In genomic region chr11:77658213-77659013, GRCh38 we compare ENCODE assay signal across 1 cellular context.
A peak's percentile ranks its signal among the peaks of the same experiment; 100 is the strongest.
TF ChIP-seq lines count a peak whose summit lies in the region.

No MANE protein-coding gene starts in this region.

TF ChIP-seq in K562, 482 proteins besides CTCF, POLR2A, EP300 and RAD21:
- TF ChIP-seq ZNF449 (CRISPR knock-in tag; IDR thresholded peaks at IDR 0.05) (no peak), USF1 (CRISPR knock-in tag; IDR thresholded peaks at IDR 0.05) (no peak), SIN3A (IDR thresholded peaks at IDR 0.05; ENCODE audit: borderline replicate concordance in 2 of 2, control insufficient read depth in 1 of 2, low read depth in 2 of 2, low read length in 2 of 2) (no peak), PYGO2 (tag; IDR thresholded peaks at IDR 0.05) (no peak), ZNF518B (CRISPR knock-in tag; IDR thresholded peaks at IDR 0.05) (no peak), ARID1B (IDR thresholded peaks at IDR 0.05) (peak; percentile 47; the same call in 1 of the 2 replicates), ATF3 (IDR thresholded peaks at IDR 0.05) (no peak), ATF3 (CRISPR knock-in tag; conservative IDR thresholded peaks at IDR 0.05) (no peak), RBM39 (optimal IDR thresholded peaks at IDR 0.05; ENCODE audit: low read depth, low read length) (no peak), DACH1 (IDR thresholded peaks at IDR 0.05; ENCODE audit: partially characterized antibody) (peak; percentile 73), NCOR1 (IDR thresholded peaks at IDR 0.05) (peak; percentile 50; the same call in 1 of the 2 replicates), CBFA2T2 (conservative IDR thresholded peaks at IDR 0.05) (peak; percentile 71), ZBTB40 (IDR thresholded peaks at IDR 0.05) (peak; percentile 91), ZBTB40 (CRISPR knock-in tag; IDR thresholded peaks at IDR 0.05) (no peak), HCFC1 (IDR thresholded peaks at IDR 0.05; ENCODE audit: low read depth, low read length) (no peak), MNT (conservative IDR thresholded peaks at IDR 0.05) (0 out of 4 replicates have a peak, but pooled peaks of 1 of the 2 experiments have one; percentile 6), GTF2A2 (tag; IDR thresholded peaks at IDR 0.05) (no peak), POLR2AphosphoS5 (IDR thresholded peaks at IDR 0.05; ENCODE audit: control insufficient read depth, insufficient read depth, low read depth, low read length) (peak; percentile 46; the same call in 1 of the 2 replicates), TAL1 (IDR thresholded peaks at IDR 0.05) (peak; percentile 40; the same call in 1 of the 2 replicates), HNRNPL (IDR thresholded peaks at IDR 0.05; ENCODE audit: low read depth, low read length) (no peak), NBN (IDR thresholded peaks at IDR 0.05; ENCODE audit: low read depth) (no peak), E2F8 (IDR thresholded peaks at IDR 0.05; ENCODE audit: low read depth, partially characterized antibody) (no peak), SMARCA5 (IDR thresholded peaks at IDR 0.05) (no peak), E2F5 (CRISPR knock-in tag; IDR thresholded peaks at IDR 0.05) (no peak), ZNF347 (CRISPR knock-in tag; IDR thresholded peaks at IDR 0.05; ENCODE audit: low read depth) (no peak), RNF2 (IDR thresholded peaks at IDR 0.05) (no peak), CBFA2T3 (IDR thresholded peaks at IDR 0.05) (peak; percentile 83), ETV5 (CRISPR knock-in tag; IDR thresholded peaks at IDR 0.05; ENCODE audit: low read depth) (no peak), DPF2 (IDR thresholded peaks at IDR 0.05) (peak; percentile 53; the same call in 1 of the 2 replicates), LARP7 (IDR thresholded peaks at IDR 0.05) (no peak), KAT2B (IDR thresholded peaks at IDR 0.05; ENCODE audit: low read depth, low read length) (no peak), ATF1 (CRISPR knock-in tag; IDR thresholded peaks at IDR 0.05) (no peak), ATF1 (tag; IDR thresholded peaks at IDR 0.05) (no peak), TBL1XR1 (IDR thresholded peaks at IDR 0.05; ENCODE audit: low read length in 2 of 2) (no peak)
